Comparison of ENCODE assay signal across 1 cellular context in genomic region chr12:45973526-45973925, GRCh38.
TF ChIP-seq lines count a peak whose summit lies in the region.

No MANE protein-coding gene starts in this region.

TF ChIP-seq in IMR-90, 13 proteins besides CTCF, POLR2A, EP300 and RAD21 (continued from another document):
- TF ChIP-seq ELK1 (IDR thresholded peaks at IDR 0.05; ENCODE audit: borderline replicate concordance, low read depth, low read length) (no peak), USF2 (IDR thresholded peaks at IDR 0.05; ENCODE audit: low read depth, low read length) (no peak)
